Comparison of ENCODE assay signal across 1 cellular context in the genomic region with DNA sequence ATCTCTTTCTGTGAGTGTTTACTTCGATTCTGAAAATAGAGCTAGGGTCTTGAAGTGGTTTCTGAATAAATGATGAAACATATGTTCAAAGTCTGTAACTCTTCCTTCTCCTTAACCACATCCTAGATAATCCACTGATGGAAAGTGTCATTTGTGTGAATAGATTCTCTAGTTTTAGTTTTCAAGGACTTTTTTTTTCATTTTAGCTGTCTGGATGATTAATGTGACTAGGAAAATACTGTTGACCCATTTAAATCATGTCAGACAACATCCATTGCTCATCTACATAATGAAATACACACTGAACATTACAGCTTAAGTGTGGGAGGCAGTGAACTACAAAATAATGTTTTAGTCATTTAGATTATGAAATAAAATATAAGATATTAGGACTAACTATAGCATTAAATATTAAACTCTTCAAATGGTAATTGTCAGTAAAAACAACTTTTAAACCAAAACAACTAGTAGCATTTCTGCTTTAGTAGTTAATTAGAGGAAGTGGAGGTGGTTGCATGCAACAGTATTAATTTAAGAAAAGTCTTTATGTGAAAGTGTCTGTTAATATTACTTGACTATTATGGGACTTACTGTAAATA.
TF ChIP-seq lines count a peak whose summit lies in the region.

No MANE protein-coding gene starts in this region.

TF ChIP-seq in K562, 482 proteins besides CTCF, POLR2A, EP300 and RAD21 (continued from another document and continues in another):
- TF ChIP-seq ESRRB (CRISPR knock-in tag; IDR thresholded peaks at IDR 0.05; ENCODE audit: borderline replicate concordance) (no peak), PTTG1 (tag; IDR thresholded peaks at IDR 0.05; ENCODE audit: low read depth) (no peak), FOXJ2 (tag; IDR thresholded peaks at IDR 0.05) (peak; percentile 64; the same call in 1 of the 2 replicates), SREBF1 (IDR thresholded peaks at IDR 0.05; ENCODE audit: borderline replicate concordance, low read depth, low read length) (no peak), ZNF311 (CRISPR knock-in tag; IDR thresholded peaks at IDR 0.05) (no peak), HEY1 (CRISPR knock-in tag; IDR thresholded peaks at IDR 0.05; ENCODE audit: borderline replicate concordance) (peak; percentile 57; the same call in 1 of the 2 replicates), ZSCAN32 (CRISPR knock-in tag; IDR thresholded peaks at IDR 0.05) (peak; percentile 86), NONO (IDR thresholded peaks at IDR 0.05; ENCODE audit: low read depth in 2 of 2, low read length in 1 of 2) (no peak), NRF1 (conservative IDR thresholded peaks at IDR 0.05 in 1 of 2, IDR thresholded peaks at IDR 0.05 in 1 of 2) (no peak; a peak in 1 of 4 replicates), TCF3 (CRISPR knock-in tag; IDR thresholded peaks at IDR 0.05) (peak; percentile 61), E2F3 (CRISPR knock-in tag; IDR thresholded peaks at IDR 0.05) (no peak), ILK (tag; IDR thresholded peaks at IDR 0.05; ENCODE audit: borderline replicate concordance, low read depth) (no peak), SRSF9 (IDR thresholded peaks at IDR 0.05; ENCODE audit: borderline replicate concordance, low read depth, low read length) (no peak), LEF1 (IDR thresholded peaks at IDR 0.05) (peak; percentile 100), KDM1A (IDR thresholded peaks at IDR 0.05) (0 out of 4 replicates have a peak, but pooled peaks of 1 of the 2 experiments have one; percentile 13), ZNF253 (CRISPR knock-in tag; conservative IDR thresholded peaks at IDR 0.05) (no peak), GATAD2A (IDR thresholded peaks at IDR 0.05) (no peak), RFX1 (IDR thresholded peaks at IDR 0.05) (no peak), KLF1 (tag; IDR thresholded peaks at IDR 0.05) (no peak), ZKSCAN3 (CRISPR knock-in tag; IDR thresholded peaks at IDR 0.05) (no peak), RBM39 (optimal IDR thresholded peaks at IDR 0.05; ENCODE audit: low read depth, low read length) (no peak), BDP1 (IDR thresholded peaks at IDR 0.05; ENCODE audit: insufficient read depth, insufficient read length) (no peak), JUN (IDR thresholded peaks at IDR 0.05; ENCODE audit: borderline replicate concordance, low read depth, low read length) (no peak), JUN (CRISPR knock-in tag; IDR thresholded peaks at IDR 0.05; ENCODE audit: borderline replicate concordance) (no peak), ZEB2 (IDR thresholded peaks at IDR 0.05) (peak; percentile 72), TRIM24 (IDR thresholded peaks at IDR 0.05) (peak; percentile 89 to 93; a peak in 3 of 4 replicates), SUPT5H (IDR thresholded peaks at IDR 0.05) (no peak), GTF2A2 (tag; IDR thresholded peaks at IDR 0.05) (no peak)
- TF ChIP-seq, protein P1, sequence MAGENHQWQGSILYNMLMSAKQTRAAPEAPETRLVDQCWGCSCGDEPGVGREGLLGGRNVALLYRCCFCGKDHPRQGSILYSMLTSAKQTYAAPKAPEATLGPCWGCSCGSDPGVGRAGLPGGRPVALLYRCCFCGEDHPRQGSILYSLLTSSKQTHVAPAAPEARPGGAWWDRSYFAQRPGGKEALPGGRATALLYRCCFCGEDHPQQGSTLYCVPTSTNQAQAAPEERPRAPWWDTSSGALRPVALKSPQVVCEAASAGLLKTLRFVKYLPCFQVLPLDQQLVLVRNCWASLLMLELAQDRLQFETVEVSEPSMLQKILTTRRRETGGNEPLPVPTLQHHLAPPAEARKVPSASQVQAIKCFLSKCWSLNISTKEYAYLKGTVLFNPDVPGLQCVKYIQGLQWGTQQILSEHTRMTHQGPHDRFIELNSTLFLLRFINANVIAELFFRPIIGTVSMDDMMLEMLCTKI (IDR thresholded peaks at IDR 0.05; ENCODE audit: partially characterized antibody), result no peak
- TF ChIP-seq, protein P2, sequence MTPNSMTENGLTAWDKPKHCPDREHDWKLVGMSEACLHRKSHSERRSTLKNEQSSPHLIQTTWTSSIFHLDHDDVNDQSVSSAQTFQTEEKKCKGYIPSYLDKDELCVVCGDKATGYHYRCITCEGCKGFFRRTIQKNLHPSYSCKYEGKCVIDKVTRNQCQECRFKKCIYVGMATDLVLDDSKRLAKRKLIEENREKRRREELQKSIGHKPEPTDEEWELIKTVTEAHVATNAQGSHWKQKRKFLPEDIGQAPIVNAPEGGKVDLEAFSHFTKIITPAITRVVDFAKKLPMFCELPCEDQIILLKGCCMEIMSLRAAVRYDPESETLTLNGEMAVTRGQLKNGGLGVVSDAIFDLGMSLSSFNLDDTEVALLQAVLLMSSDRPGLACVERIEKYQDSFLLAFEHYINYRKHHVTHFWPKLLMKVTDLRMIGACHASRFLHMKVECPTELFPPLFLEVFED (CRISPR knock-in tag; conservative IDR thresholded peaks at IDR 0.05), result no peak
- TF ChIP-seq, protein P3, sequence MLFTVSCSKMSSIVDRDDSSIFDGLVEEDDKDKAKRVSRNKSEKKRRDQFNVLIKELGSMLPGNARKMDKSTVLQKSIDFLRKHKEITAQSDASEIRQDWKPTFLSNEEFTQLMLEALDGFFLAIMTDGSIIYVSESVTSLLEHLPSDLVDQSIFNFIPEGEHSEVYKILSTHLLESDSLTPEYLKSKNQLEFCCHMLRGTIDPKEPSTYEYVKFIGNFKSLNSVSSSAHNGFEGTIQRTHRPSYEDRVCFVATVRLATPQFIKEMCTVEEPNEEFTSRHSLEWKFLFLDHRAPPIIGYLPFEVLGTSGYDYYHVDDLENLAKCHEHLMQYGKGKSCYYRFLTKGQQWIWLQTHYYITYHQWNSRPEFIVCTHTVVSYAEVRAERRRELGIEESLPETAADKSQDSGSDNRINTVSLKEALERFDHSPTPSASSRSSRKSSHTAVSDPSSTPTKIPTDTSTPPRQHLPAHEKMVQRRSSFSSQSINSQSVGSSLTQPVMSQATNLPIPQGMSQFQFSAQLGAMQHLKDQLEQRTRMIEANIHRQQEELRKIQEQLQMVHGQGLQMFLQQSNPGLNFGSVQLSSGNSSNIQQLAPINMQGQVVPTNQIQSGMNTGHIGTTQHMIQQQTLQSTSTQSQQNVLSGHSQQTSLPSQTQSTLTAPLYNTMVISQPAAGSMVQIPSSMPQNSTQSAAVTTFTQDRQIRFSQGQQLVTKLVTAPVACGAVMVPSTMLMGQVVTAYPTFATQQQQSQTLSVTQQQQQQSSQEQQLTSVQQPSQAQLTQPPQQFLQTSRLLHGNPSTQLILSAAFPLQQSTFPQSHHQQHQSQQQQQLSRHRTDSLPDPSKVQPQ (CRISPR knock-in tag; IDR thresholded peaks at IDR 0.05; ENCODE audit: borderline replicate concordance), result no peak
- TF ChIP-seq, protein P4, sequence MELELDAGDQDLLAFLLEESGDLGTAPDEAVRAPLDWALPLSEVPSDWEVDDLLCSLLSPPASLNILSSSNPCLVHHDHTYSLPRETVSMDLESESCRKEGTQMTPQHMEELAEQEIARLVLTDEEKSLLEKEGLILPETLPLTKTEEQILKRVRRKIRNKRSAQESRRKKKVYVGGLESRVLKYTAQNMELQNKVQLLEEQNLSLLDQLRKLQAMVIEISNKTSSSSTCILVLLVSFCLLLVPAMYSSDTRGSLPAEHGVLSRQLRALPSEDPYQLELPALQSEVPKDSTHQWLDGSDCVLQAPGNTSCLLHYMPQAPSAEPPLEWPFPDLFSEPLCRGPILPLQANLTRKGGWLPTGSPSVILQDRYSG (tag; conservative IDR thresholded peaks at IDR 0.05; ENCODE audit: low read depth), result no peak
- TF ChIP-seq, protein P5, sequence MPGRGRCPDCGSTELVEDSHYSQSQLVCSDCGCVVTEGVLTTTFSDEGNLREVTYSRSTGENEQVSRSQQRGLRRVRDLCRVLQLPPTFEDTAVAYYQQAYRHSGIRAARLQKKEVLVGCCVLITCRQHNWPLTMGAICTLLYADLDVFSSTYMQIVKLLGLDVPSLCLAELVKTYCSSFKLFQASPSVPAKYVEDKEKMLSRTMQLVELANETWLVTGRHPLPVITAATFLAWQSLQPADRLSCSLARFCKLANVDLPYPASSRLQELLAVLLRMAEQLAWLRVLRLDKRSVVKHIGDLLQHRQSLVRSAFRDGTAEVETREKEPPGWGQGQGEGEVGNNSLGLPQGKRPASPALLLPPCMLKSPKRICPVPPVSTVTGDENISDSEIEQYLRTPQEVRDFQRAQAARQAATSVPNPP (IDR thresholded peaks at IDR 0.05; ENCODE audit: borderline replicate concordance, insufficient read depth, insufficient read length), result no peak
- TF ChIP-seq, protein P6, sequence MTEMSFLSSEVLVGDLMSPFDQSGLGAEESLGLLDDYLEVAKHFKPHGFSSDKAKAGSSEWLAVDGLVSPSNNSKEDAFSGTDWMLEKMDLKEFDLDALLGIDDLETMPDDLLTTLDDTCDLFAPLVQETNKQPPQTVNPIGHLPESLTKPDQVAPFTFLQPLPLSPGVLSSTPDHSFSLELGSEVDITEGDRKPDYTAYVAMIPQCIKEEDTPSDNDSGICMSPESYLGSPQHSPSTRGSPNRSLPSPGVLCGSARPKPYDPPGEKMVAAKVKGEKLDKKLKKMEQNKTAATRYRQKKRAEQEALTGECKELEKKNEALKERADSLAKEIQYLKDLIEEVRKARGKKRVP (CRISPR knock-in tag; IDR thresholded peaks at IDR 0.05), result peak; percentile 95
- TF ChIP-seq, protein P7, sequence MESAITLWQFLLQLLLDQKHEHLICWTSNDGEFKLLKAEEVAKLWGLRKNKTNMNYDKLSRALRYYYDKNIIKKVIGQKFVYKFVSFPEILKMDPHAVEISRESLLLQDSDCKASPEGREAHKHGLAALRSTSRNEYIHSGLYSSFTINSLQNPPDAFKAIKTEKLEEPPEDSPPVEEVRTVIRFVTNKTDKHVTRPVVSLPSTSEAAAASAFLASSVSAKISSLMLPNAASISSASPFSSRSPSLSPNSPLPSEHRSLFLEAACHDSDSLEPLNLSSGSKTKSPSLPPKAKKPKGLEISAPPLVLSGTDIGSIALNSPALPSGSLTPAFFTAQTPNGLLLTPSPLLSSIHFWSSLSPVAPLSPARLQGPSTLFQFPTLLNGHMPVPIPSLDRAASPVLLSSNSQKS (CRISPR knock-in tag; IDR thresholded peaks at IDR 0.05), result no peak
- TF ChIP-seq, protein P8, sequence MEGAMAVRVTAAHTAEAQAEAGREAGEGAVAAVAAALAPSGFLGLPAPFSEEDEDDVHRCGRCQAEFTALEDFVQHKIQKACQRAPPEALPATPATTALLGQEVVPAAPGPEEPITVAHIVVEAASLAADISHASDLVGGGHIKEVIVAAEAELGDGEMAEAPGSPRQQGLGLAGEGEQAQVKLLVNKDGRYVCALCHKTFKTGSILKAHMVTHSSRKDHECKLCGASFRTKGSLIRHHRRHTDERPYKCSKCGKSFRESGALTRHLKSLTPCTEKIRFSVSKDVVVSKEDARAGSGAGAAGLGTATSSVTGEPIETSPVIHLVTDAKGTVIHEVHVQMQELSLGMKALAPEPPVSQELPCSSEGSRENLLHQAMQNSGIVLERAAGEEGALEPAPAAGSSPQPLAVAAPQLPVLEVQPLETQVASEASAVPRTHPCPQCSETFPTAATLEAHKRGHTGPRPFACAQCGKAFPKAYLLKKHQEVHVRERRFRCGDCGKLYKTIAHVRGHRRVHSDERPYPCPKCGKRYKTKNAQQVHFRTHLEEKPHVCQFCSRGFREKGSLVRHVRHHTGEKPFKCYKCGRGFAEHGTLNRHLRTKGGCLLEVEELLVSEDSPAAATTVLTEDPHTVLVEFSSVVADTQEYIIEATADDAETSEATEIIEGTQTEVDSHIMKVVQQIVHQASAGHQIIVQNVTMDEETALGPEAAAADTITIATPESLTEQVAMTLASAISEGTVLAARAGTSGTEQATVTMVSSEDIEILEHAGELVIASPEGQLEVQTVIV (CRISPR knock-in tag; IDR thresholded peaks at IDR 0.05; ENCODE audit: borderline replicate concordance), result no peak
- TF ChIP-seq, protein P9, sequence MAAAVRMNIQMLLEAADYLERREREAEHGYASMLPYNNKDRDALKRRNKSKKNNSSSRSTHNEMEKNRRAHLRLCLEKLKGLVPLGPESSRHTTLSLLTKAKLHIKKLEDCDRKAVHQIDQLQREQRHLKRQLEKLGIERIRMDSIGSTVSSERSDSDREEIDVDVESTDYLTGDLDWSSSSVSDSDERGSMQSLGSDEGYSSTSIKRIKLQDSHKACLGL (CRISPR knock-in tag; IDR thresholded peaks at IDR 0.05; ENCODE audit: borderline replicate concordance, poor library complexity, severe bottlenecking), result no peak
- TF ChIP-seq, protein P10, sequence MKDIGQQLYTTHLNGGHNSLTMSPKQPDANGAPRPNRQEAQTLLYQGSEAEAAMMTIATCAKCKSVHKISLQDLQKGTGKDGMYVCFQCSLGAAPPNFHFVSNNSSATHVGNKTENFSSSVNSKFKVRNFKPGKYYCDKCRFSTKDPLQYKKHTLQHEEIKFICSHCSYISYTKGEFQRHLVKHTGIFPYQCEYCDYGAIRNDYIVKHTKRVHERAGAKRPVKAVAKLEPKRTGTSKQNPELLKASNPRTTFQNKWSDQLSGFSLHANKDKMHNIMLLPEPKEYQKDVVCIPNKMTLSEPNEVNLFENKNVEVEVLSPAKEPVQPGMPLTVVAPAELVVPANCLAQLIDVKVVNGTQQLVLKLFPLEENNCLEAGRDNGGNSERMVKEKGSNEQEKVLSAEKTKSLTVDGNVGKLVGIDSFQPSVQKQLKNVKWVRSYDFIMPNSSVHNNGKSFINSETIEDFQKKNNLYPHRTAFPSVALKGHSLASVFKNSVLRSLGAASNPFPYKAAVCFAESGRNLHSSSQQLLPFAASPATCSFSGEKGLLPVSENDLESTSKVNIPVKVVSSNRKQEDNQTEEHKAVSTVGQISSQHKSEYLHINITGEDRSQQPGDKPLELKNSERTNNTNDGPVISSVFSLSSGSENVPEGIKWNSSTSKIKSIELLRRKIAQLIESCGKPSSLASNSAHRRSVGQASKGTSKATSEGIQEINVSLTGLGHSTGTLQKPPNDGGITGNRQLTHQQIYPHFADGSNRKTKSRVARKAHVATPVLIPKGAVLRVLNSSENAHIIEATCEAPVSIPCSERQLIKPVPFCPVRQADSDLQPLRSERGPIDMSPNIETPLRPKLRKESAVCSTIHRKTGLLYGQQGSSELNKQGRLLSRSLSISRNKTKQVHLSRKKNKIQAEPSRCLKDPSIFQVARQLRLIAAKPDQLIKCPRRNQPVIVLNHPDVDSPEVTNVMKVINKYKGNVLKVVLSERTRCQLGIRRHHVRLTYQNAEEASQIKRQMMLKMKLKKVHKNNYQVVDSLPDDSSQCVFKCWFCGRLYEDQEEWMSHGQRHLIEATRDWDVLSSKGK (CRISPR knock-in tag; IDR thresholded peaks at IDR 0.05), result no peak; the same call in 1 of the 2 replicates
- TF ChIP-seq, protein P11, sequence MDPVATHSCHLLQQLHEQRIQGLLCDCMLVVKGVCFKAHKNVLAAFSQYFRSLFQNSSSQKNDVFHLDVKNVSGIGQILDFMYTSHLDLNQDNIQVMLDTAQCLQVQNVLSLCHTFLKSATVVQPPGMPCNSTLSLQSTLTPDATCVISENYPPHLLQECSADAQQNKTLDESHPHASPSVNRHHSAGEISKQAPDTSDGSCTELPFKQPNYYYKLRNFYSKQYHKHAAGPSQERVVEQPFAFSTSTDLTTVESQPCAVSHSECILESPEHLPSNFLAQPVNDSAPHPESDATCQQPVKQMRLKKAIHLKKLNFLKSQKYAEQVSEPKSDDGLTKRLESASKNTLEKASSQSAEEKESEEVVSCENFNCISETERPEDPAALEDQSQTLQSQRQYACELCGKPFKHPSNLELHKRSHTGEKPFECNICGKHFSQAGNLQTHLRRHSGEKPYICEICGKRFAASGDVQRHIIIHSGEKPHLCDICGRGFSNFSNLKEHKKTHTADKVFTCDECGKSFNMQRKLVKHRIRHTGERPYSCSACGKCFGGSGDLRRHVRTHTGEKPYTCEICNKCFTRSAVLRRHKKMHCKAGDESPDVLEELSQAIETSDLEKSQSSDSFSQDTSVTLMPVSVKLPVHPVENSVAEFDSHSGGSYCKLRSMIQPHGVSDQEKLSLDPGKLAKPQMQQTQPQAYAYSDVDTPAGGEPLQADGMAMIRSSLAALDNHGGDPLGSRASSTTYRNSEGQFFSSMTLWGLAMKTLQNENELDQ (CRISPR knock-in tag; IDR thresholded peaks at IDR 0.05; ENCODE audit: borderline replicate concordance), result no peak
